In genomic region chr1:175319112-175319911, GRCh38 we compare ENCODE assay signal across 8 cellular contexts.
DNase-seq lines count a peak whose midpoint lies in the region; ATAC-seq lines count a peak whose summit lies in the region.

No MANE protein-coding gene starts in this region.

- no peak overlapping the region for H2BK120ac ChIP-seq in mesenchymal stem cell (ENCODE audit: low read depth, low read length)

- H3K27me3 ChIP-seq in effector memory CD4-positive, alpha-beta T cell (replicated peaks; ENCODE audit: control insufficient read depth, insufficient read depth, low read length, poor library complexity, severe bottlenecking): no peaks in the 10 kb centered on the region
- H3K27me3 ChIP-seq in mesenchymal stem cell (ENCODE audit: control insufficient read depth in 1 of 2, insufficient read depth in 1 of 2, low read length in 2 of 2): peaks cover 0 to 32% of the 10 kb centered on the region in 2 experiments

- no peak overlapping the region for H2AK5ac ChIP-seq in mesenchymal stem cell (ENCODE audit: low read length, severe bottlenecking)

- H4K8ac ChIP-seq in mesenchymal stem cell (ENCODE audit: low read length): no peak overlapping the region

- no peak overlapping the region for H3K27ac Mint-ChIP-seq in activated CD4-positive, alpha-beta memory T cell treated with anti-CD3 and anti-CD28 coated beads, Interleukin-2, amount 10 ng/mL, durations not matched to agents 7 days and 5 days

- H3K9ac ChIP-seq in mesenchymal stem cell (ENCODE audit: low read length): no peak overlapping the region

- H3K27me3 Mint-ChIP-seq in activated CD4-positive, alpha-beta memory T cell treated with anti-CD3 and anti-CD28 coated beads, Interleukin-2, amount 10 ng/mL, durations not matched to agents 7 days and 5 days: peaks cover 8% of the 10 kb centered on the region

- no peak overlapping the region for H3K18ac ChIP-seq in mesenchymal stem cell (ENCODE audit: low read depth in 1 of 2, low read length in 2 of 2)

- no peak overlapping the region for H3K27ac ChIP-seq in effector memory CD4-positive, alpha-beta T cell (ENCODE audit: insufficient read depth, low read length, poor library complexity, severe bottlenecking)
- no peak overlapping the region for H3K27ac ChIP-seq in mesenchymal stem cell (ENCODE audit: low read length, poor library complexity, severe bottlenecking)

- no peaks in the 10 kb centered on the region for H3K4me1 ChIP-seq in effector memory CD4-positive, alpha-beta T cell (ENCODE audit: control insufficient read depth, insufficient read depth, low read length, poor library complexity, severe bottlenecking)
- no peaks in the 10 kb centered on the region for H3K4me1 ChIP-seq in mesenchymal stem cell (ENCODE audit: control insufficient read depth, insufficient read depth, low read depth, low read length)

- no peaks in the 10 kb centered on the region for H3K36me3 Mint-ChIP-seq in activated CD4-positive, alpha-beta memory T cell treated with anti-CD3 and anti-CD28 coated beads, Interleukin-2, amount 10 ng/mL, durations not matched to agents 7 days and 5 days (ENCODE audit: low read depth)

- no peak overlapping the region for H3K4me2 ChIP-seq in mesenchymal stem cell (ENCODE audit: low read length, poor library complexity, severe bottlenecking)

- ATAC-seq in HG03135 (IDR thresholded peaks at IDR 0.05; ENCODE audit: unreplicated experiment): peak; percentile 73

- no peak overlapping the region for H3K4ac ChIP-seq in mesenchymal stem cell (ENCODE audit: low read depth in 1 of 2, low read length in 2 of 2)

- DNase-seq in NK-92 treated with Interleukin-12 subunit alpha and Interleukin-12 subunit beta, amount 100 ng/mL, for 24 hours (lab: John Stamatoyannopoulos, UW): peak; percentile 28
- DNase-seq in NK-92 (lab: John Stamatoyannopoulos, UW; ENCODE audit: unreplicated experiment) (no peak), NCI-H526 (lab: John Stamatoyannopoulos, UW) (peak; percentile 79 to 95), mesenchymal stem cell (peak; percentile 69)
- DNase-seq in activated CD4-positive, alpha-beta memory T cell treated with anti-CD3 and anti-CD28 coated beads, Interleukin-2, amount 10 ng/mL, durations not matched to agents 7 days and 5 days: peak; percentile 72
- peak; percentile 29 to 61 (median 45) for DNase-seq in effector memory CD4-positive, alpha-beta T cell
- DNase-seq in stimulated activated CD8-positive, alpha-beta memory T cell treated with anti-CD3 and anti-CD28 coated beads, Interleukin-15, amount 100 ng/mL, for 24 hours (ENCODE audit: low read depth): peak; percentile 31

- H3K36me3 ChIP-seq in effector memory CD4-positive, alpha-beta T cell (ENCODE audit: control insufficient read depth, insufficient read depth, low read length): no peaks in the 10 kb centered on the region
- no peaks in the 10 kb centered on the region for H3K36me3 ChIP-seq in mesenchymal stem cell (ENCODE audit: control insufficient read depth in 1 of 2, insufficient read depth in 2 of 2, low read depth in 1 of 2, low read length in 2 of 2)

- H3K4me3 Mint-ChIP-seq in activated CD4-positive, alpha-beta memory T cell treated with anti-CD3 and anti-CD28 coated beads, Interleukin-2, amount 10 ng/mL, durations not matched to agents 7 days and 5 days: no peak overlapping the region

- H3K4me1 Mint-ChIP-seq in activated CD4-positive, alpha-beta memory T cell treated with anti-CD3 and anti-CD28 coated beads, Interleukin-2, amount 10 ng/mL, durations not matched to agents 7 days and 5 days: peaks cover 10% of the 10 kb centered on the region

- 19% methylated on average over 6 of the region's 6 CpGs for WGBS in mesenchymal stem cell

- no peak overlapping the region for H3K4me3 ChIP-seq in effector memory CD4-positive, alpha-beta T cell (ENCODE audit: insufficient read depth, low read depth, low read length, poor library complexity, severe bottlenecking)
- no peak overlapping the region for H3K4me3 ChIP-seq in mesenchymal stem cell (ENCODE audit: insufficient read depth in 1 of 2, low read depth in 1 of 2, low read length in 2 of 2)

- H4K91ac ChIP-seq in mesenchymal stem cell (ENCODE audit: low read length): no peak overlapping the region

- no peak overlapping the region for H2BK12ac ChIP-seq in mesenchymal stem cell (ENCODE audit: low read length in 2 of 2)

- no peaks in the 10 kb centered on the region for H3K79me1 ChIP-seq in mesenchymal stem cell (replicated peaks; ENCODE audit: low read length, poor library complexity, severe bottlenecking)

- POLR2A ChIA-PET in activated CD4-positive, alpha-beta memory T cell treated with anti-CD3 and anti-CD28 coated beads, Interleukin-2, amount 10 ng/mL, durations not matched to agents 7 days and 5 days (lab: Charles Lee): interaction anchor here (1.0 to 2.7 kb wide), 4 partner anchors 127 to 168 kb away, joined by 3 to 14 read pairs (median 8); no protein-coding TSS in a partner anchor

- H3K23ac ChIP-seq in mesenchymal stem cell (ENCODE audit: low read length in 2 of 2): no peak overlapping the region

- H3K9me3 Mint-ChIP-seq in activated CD4-positive, alpha-beta memory T cell treated with anti-CD3 and anti-CD28 coated beads, Interleukin-2, amount 10 ng/mL, durations not matched to agents 7 days and 5 days: no peaks in the 10 kb centered on the region

- no peak overlapping the region for H3K14ac ChIP-seq in mesenchymal stem cell (ENCODE audit: low read length in 2 of 2)

- H2BK5ac ChIP-seq in mesenchymal stem cell (ENCODE audit: low read depth, low read length, poor library complexity, severe bottlenecking): no peak overlapping the region

- no peak overlapping the region for H2BK15ac ChIP-seq in mesenchymal stem cell (ENCODE audit: low read depth, poor library complexity, severe bottlenecking)

- CTCF ChIA-PET in activated CD4-positive, alpha-beta memory T cell treated with anti-CD3 and anti-CD28 coated beads, Interleukin-2, amount 10 ng/mL, durations not matched to agents 7 days and 5 days (lab: Charles Lee): interaction anchor here (0.6 to 10.4 kb wide), 22 partner anchors 9 to 755 kb away, joined by 3 to 238 read pairs (median 3); no protein-coding TSS in a partner anchor

- no peak overlapping the region for H2AFZ ChIP-seq in mesenchymal stem cell (ENCODE audit: low read depth, low read length)

- H3K9me3 ChIP-seq in effector memory CD4-positive, alpha-beta T cell (ENCODE audit: control insufficient read depth, low read length): no peaks in the 10 kb centered on the region
- no peaks in the 10 kb centered on the region for H3K9me3 ChIP-seq in mesenchymal stem cell (ENCODE audit: control insufficient read depth, low read length)
